17 cellular contexts compared by ENCODE assay signal in the genomic region with DNA sequence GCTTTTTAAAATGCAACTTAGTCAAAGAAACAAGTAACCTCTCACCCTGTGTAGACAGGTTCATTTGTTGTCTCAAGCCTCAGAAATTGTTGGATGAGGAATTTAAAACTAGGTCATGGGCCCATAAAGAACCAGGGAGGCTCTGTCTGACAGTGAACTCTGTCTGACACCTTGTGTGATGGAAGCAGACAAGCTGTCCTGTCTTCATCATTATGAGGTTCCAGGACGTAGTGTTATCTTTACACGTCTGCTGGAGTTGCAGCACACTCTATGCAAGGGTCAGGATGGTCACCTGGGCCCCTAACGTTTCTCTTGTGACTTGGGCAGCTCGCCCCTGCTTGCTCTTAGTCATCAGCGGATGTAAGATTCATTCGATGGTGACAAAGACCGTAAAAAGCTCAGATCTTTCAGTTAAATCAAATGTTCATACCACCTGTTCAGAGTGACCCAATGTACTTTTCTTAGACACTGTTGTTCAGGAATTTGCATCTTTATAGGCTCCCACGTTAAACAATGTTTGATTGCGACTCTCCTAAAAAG.
"Had no signal": no experiment of that assay in that cellular context is flagged by ENCODE, and none has a peak within 500 bp of the region (broad histone marks: within the 10 kb centered on the region; RNA-seq: fewer than 3 reads in every experiment).

No MANE protein-coding gene starts in this region.

- H3K4me1 ChIP-seq: breast epithelium had no signal

- H3K4me3 ChIP-seq: breast epithelium, MG63 had no signal

- H3K36me3 Mint-ChIP-seq: activated naive CD4-positive, alpha-beta T cell treated with anti-CD3 and anti-CD28 coated beads, Interleukin-2, amount 50 U/mL, for 24 hours had no signal

- H3K36me3 ChIP-seq: breast epithelium, MG63 had no signal

- H3K27ac Mint-ChIP-seq: activated CD8-positive, alpha-beta T cell treated with anti-CD3 and anti-CD28 coated beads for 36 hours; activated naive CD4-positive, alpha-beta T cell treated with anti-CD3 and anti-CD28 coated beads, Interleukin-2, amount 50 U/mL, for 24 hours; T-helper 1 cell treated with Interleukin-12 subunit alpha and Interleukin-12 subunit beta and Interleukin-4 antibody, amounts not matched to agents 30 μg/mL and 1 μg/mL, for 36 hours had no signal

- H3K9me3 ChIP-seq: breast epithelium, MG63 had no signal

- H3K4me1 Mint-ChIP-seq: activated naive CD4-positive, alpha-beta T cell treated with anti-CD3 and anti-CD28 coated beads, Interleukin-2, amount 50 U/mL, for 24 hours had no signal

- H3K27ac ChIP-seq: breast epithelium had no signal

- H3K9me3 Mint-ChIP-seq: activated CD8-positive, alpha-beta T cell treated with anti-CD3 and anti-CD28 coated beads for 36 hours; activated naive CD4-positive, alpha-beta T cell treated with anti-CD3 and anti-CD28 coated beads, Interleukin-2, amount 50 U/mL, for 24 hours; T-helper 1 cell treated with Interleukin-12 subunit alpha and Interleukin-12 subunit beta and Interleukin-4 antibody, amounts not matched to agents 30 μg/mL and 1 μg/mL, for 36 hours had no signal

- FAIRE-seq: RCC 7860 had no signal

- H3K4me3 Mint-ChIP-seq: activated CD8-positive, alpha-beta T cell treated with anti-CD3 and anti-CD28 coated beads for 36 hours; activated naive CD4-positive, alpha-beta T cell treated with anti-CD3 and anti-CD28 coated beads, Interleukin-2, amount 50 U/mL, for 24 hours; T-helper 1 cell treated with Interleukin-12 subunit alpha and Interleukin-12 subunit beta and Interleukin-4 antibody, amounts not matched to agents 30 μg/mL and 1 μg/mL, for 36 hours had no signal

- H3K27me3 ChIP-seq: MG63 had no signal

- DNase-seq: activated CD4-positive, alpha-beta T cell treated with anti-CD3 and anti-CD28 coated beads for 4 hours; activated CD8-positive, alpha-beta memory T cell treated with anti-CD3 and anti-CD28 coated beads, Interleukin-2, amount 50 U/mL, for 4 hours; activated CD8-positive, alpha-beta T cell treated with anti-CD3 and anti-CD28 coated beads for 36 hours; aorta; caudate nucleus; MG63; MV-4-11; NCI-H1092 treated with DMSO at 0.1 percent for 48 hours; NCI-H1417 treated with DMSO at 0.1 percent for 48 hours; NCI-H1694; NCI-H2029 treated with DMSO at 0.1 percent for 48 hours; NCI-H446; SHP77 treated with DMSO at 0.1 percent for 48 hours had no signal
